ENCODE assay signal across 27 cellular contexts in genomic region chr12:47438175-47438574, GRCh38.
"Had no signal": no experiment of that assay in that cellular context is flagged by ENCODE, and none has a peak within 500 bp of the region (broad histone marks: within the 10 kb centered on the region; RNA-seq: fewer than 3 reads in every experiment).

No MANE protein-coding gene starts in this region.

- DNase-seq: occipital lobe; ovary; posterior cingulate gyrus; psoas muscle; right cardiac atrium; right lobe of liver; sigmoid colon; small intestine; stimulated activated CD4-positive, alpha-beta T cell treated with anti-CD3 and anti-CD28 coated beads, Interleukin-15, amount 100 ng/mL, for 24 hours; stimulated activated CD4-positive, alpha-beta T cell treated with anti-CD3 and anti-CD28 coated beads, Interleukin-2, amount 100 ng/mL, for 24 hours; stimulated activated CD4-positive, alpha-beta T cell treated with anti-CD3 and anti-CD28 coated beads, Interleukin-2, amount 100 ng/mL, for 48 hours; stimulated activated CD4-positive, alpha-beta T cell treated with anti-CD3 and anti-CD28 coated beads, Interleukin-4, amount 100 ng/mL, for 24 hours; stimulated activated naive B cell treated with anti-CD40 and anti-IgM and Interleukin-4, amounts not matched to agents 10 μg/mL and 1 μg/mL and 100 μg/mL, for 72 hours; stimulated activated naive CD4-positive, alpha-beta T cell treated with Interleukin-2 at 50 U/mL for 16 hours; stomach; thyroid gland; trophoblast cell; upper lobe of left lung had no signal

- H3K27ac Mint-ChIP-seq: nephron; neural progenitor cell; progenitor cell of endocrine pancreas; stimulated activated effector memory CD8-positive, alpha-beta T cell treated with anti-CD3 and anti-CD28 coated beads, Interleukin-12 subunit alpha, Interleukin-12 subunit beta, amount 100 ng/mL, for 72 hours; stimulated activated naive B cell treated with anti-CD40 and anti-IgM and Interleukin-4, amounts not matched to agents 10 μg/mL and 1 μg/mL and 100 μg/mL, for 72 hours; stimulated activated naive CD8-positive, alpha-beta T cell treated with anti-CD3 and anti-CD28 coated beads, Interleukin-15, Interleukin-2, amounts not matched to agents 100 ng/mL and 50 ng/mL, for 24 hours had no signal

- H3K36me3 ChIP-seq: neural progenitor cell, ovary, right lobe of liver, sigmoid colon, stomach, thoracic aorta, thyroid gland, tibial nerve, upper lobe of left lung, vagina had no signal

- H3K27ac ChIP-seq: neural progenitor cell, ovary, parathyroid adenoma, psoas muscle, right lobe of liver, sigmoid colon, stomach, thoracic aorta, thyroid gland, tibial nerve, upper lobe of left lung, vagina had no signal

- ATAC-seq: psoas muscle; right cardiac atrium; right lobe of liver; stimulated activated effector memory CD8-positive, alpha-beta T cell treated with anti-CD3 and anti-CD28 coated beads, Interleukin-12 subunit alpha, Interleukin-12 subunit beta, amount 100 ng/mL, for 72 hours; stimulated activated naive B cell treated with anti-CD40 and anti-IgM and Interleukin-4, amounts not matched to agents 10 μg/mL and 1 μg/mL and 100 μg/mL, for 72 hours had no signal

- H3K27me3 Mint-ChIP-seq: progenitor cell of endocrine pancreas; stimulated activated naive CD8-positive, alpha-beta T cell treated with anti-CD3 and anti-CD28 coated beads, Interleukin-15, Interleukin-2, amounts not matched to agents 100 ng/mL and 50 ng/mL, for 24 hours had no signal

- H3K9me3 ChIP-seq: ovary, psoas muscle, right lobe of liver, thyroid gland had no signal

- H3K4me3 ChIP-seq: neural progenitor cell, ovary, psoas muscle, right lobe of liver, sigmoid colon, stomach, thoracic aorta, thyroid gland, tibial nerve, upper lobe of left lung, vagina had no signal

- H3K4me1 Mint-ChIP-seq: nephron; neural progenitor cell; stimulated activated effector memory CD8-positive, alpha-beta T cell treated with anti-CD3 and anti-CD28 coated beads, Interleukin-12 subunit alpha, Interleukin-12 subunit beta, amount 100 ng/mL, for 72 hours; stimulated activated naive B cell treated with anti-CD40 and anti-IgM and Interleukin-4, amounts not matched to agents 10 μg/mL and 1 μg/mL and 100 μg/mL, for 72 hours had no signal

- H3K4me3 Mint-ChIP-seq: nephron; neural progenitor cell; stimulated activated effector memory CD8-positive, alpha-beta T cell treated with anti-CD3 and anti-CD28 coated beads, Interleukin-12 subunit alpha, Interleukin-12 subunit beta, amount 100 ng/mL, for 72 hours; stimulated activated naive B cell treated with anti-CD40 and anti-IgM and Interleukin-4, amounts not matched to agents 10 μg/mL and 1 μg/mL and 100 μg/mL, for 72 hours; stimulated activated naive CD8-positive, alpha-beta T cell treated with anti-CD3 and anti-CD28 coated beads, Interleukin-15, Interleukin-2, amounts not matched to agents 100 ng/mL and 50 ng/mL, for 24 hours had no signal

- H3K36me3 Mint-ChIP-seq: neural progenitor cell; stimulated activated effector memory CD8-positive, alpha-beta T cell treated with anti-CD3 and anti-CD28 coated beads, Interleukin-12 subunit alpha, Interleukin-12 subunit beta, amount 100 ng/mL, for 72 hours had no signal

- H3K4me1 ChIP-seq: neural progenitor cell, parathyroid adenoma, psoas muscle, right lobe of liver, sigmoid colon, stomach, thyroid gland, tibial nerve, upper lobe of left lung, vagina had no signal
